In the genomic region with DNA sequence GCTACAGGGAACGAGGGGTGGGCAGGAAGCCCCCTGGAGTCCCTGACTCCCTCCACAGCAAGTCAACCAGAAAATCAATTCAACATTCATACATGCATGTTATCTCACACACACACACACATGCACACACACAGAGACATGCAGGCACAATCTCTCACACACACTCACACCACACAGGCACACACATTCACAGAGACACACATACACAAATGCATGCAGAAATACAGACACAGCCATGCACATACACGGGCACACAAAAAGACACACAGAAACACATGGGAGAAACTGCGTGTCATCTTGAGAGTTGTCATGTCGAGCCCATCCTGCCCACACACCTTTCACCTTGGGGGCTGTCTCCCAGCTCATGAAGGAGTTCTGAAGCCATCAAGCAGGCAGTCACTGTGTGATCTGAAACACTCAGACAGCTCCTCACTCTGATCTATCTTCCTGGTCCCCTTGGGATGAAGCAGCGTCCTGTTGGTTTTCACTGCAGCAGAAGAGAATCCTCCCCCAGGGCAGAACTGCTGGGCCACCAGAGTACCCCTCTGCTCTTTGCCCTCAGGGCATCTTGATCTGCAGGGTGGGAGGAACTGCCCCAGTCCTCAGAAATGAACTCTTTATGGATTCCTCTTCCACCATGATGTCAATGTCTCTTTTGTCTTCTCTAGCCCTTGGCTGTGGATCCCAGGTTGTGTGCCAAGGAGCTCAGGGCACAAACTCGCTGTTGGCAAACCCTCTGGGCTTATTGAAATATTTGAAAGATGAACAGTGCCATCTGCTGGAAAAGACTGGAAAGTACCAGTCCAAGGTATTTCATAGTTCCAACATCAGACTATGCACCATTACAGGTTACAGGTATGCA, we compare ENCODE assay signal across 9 cellular contexts. TPM values are rescaled to one million over a fixed set of nuclear protein-coding genes. Genes with fewer than 3 reads are reported as not detected.
DNase-seq lines count a peak whose midpoint lies in the region; ATAC-seq and TF ChIP-seq lines count a peak whose summit lies in the region.
"Had no signal": no experiment of that assay in that cellular context is flagged by ENCODE, and none has a peak within 500 bp of the region (broad histone marks: within the 10 kb centered on the region; RNA-seq: fewer than 3 reads in every experiment).

No MANE protein-coding gene starts in this region.

- POLR2A ChIA-PET in CD4-positive, alpha-beta T cell (lab: Charles Lee): no interaction called here

- peaks cover 82% of the 10 kb centered on the region for H3K27me3 Mint-ChIP-seq in CD4-positive, alpha-beta T cell

- H3K36me3 Mint-ChIP-seq in CD4-positive, alpha-beta T cell (ENCODE audit: low read depth): no peaks in the 10 kb centered on the region

- H3K4me3 ChIP-seq in heart right ventricle: no peak overlapping the region

- CTCF ChIA-PET in CD4-positive, alpha-beta T cell (lab: Charles Lee): interaction anchor here (0.6 to 1.8 kb wide), 11 partner anchors 9 to 176 kb away, joined by 3 to 11 read pairs (median 4); no protein-coding TSS in a partner anchor

- TF ChIP-seq CTCF in CD4-positive, alpha-beta T cell (IDR thresholded peaks at IDR 0.05): peak; percentile 75
- peak; percentile 52 to 81 (median 72) for TF ChIP-seq CTCF in heart right ventricle (IDR thresholded peaks at IDR 0.05)

- H3K36me3 ChIP-seq in heart right ventricle: no peaks in the 10 kb centered on the region

- H3K27me3 ChIP-seq in CD4-positive, alpha-beta T cell (ENCODE audit: control insufficient read depth, insufficient read depth, low read length): peaks cover 53% of the 10 kb centered on the region
- H3K27me3 ChIP-seq in heart right ventricle: peaks cover 16 to 82% (median 72%) of the 10 kb centered on the region in 7 donors

- no peaks in the 10 kb centered on the region for H3K9me3 ChIP-seq in CD4-positive, alpha-beta T cell (ENCODE audit: control insufficient read depth, low read length)
- H3K9me3 ChIP-seq in heart right ventricle: no peaks in the 10 kb centered on the region

- H3K4me3 Mint-ChIP-seq in CD4-positive, alpha-beta T cell: no peak overlapping the region

- no peak overlapping the region for H3K27ac Mint-ChIP-seq in CD4-positive, alpha-beta T cell

- intact Hi-C loops in CD4-positive, alpha-beta T cell (cut with DNase I, micrococcal nuclease): loop anchor here (1.0 to 10.0 kb wide), 5 partner anchors 82 to 472 kb away; a partner anchor contains a TSS
- intact Hi-C loops in heart right ventricle (cut with DNase I): loop anchor here in 9 of 10 donors (1.0 to 10.0 kb wide), 6 partner anchors 82 to 184 kb away; no protein-coding TSS in a partner anchor

- peaks cover 19% of the 10 kb centered on the region for H3K4me1 Mint-ChIP-seq in CD4-positive, alpha-beta T cell (ENCODE audit: low read depth)

- no peak overlapping the region for H3K27ac ChIP-seq in CD4-positive, alpha-beta T cell (ENCODE audit: low read depth, low read length)
- H3K27ac ChIP-seq in heart right ventricle: no peak overlapping the region

- DNase-seq in CD4-positive, alpha-beta T cell: peak in 9 of 10 experiments; percentile 30 to 46 (median 38)
- DNase-seq in Kasumi-1 (lab: John Stamatoyannopoulos, UW) (peak; percentile 56 to 61), SHP77 (lab: John Stamatoyannopoulos, UW) (peak; percentile 52 to 61), amniotic epithelial cell (ENCODE audit: low read depth) (peak; percentile 51), heart right ventricle (peak in 1 of 2 donors; percentile 68), pulmonary artery endothelial cell (ENCODE audit: low read depth, low spot score) (peak; percentile 20)

- H3K4me1 ChIP-seq in heart right ventricle: peaks cover 0 to 10% (median 0%) of the 10 kb centered on the region in 9 donors

- H3K9me3 Mint-ChIP-seq in CD4-positive, alpha-beta T cell: no peaks in the 10 kb centered on the region

- ATAC-seq in CD4-positive, alpha-beta T cell (ENCODE audit: poor library complexity): peak; percentile 92
- ATAC-seq in GM18870 (IDR thresholded peaks at IDR 0.05; ENCODE audit: unreplicated experiment): peak; percentile 68
- peak in 7 of 8 donors; percentile 71 to 85 (median 83) for ATAC-seq in heart right ventricle
- no peak for ATAC-seq in GM19397 (IDR thresholded peaks at IDR 0.05; ENCODE audit: unreplicated experiment)

- WGBS in heart right ventricle, 2 donors: 22 to 24% methylated on average over 6 of the region's 6 CpGs

RNA-seq across cellular contexts. Expression of a gene that starts 8.8 kb away (rescaled TPM):
- not detected for total RNA-seq in CD4-positive, alpha-beta T cell
- total RNA-seq in heart right ventricle: not detected
- polyA plus RNA-seq in heart right ventricle: under 1 TPM in 1 of 2 donors, not detected in 1; 0.03 TPM
- total RNA-seq in pulmonary artery endothelial cell: not detected in 2 replicates
- total RNA-seq: T-helper 2 cell treated with Interferon-gamma antibody and Interleukin-4, amounts not matched to agents 100 ng/mL and 5 ng/mL, for 36 hours had no signal

RNA-seq across cellular contexts. Expression of a gene that starts 52.4 kb away (rescaled TPM):
- under 1 TPM in 1 of 2 experiments, not detected in 1; 0.44 TPM for total RNA-seq in CD4-positive, alpha-beta T cell
- total RNA-seq in heart right ventricle: 1 to 10 TPM in 5 of 10 donors, under 1 TPM in 5; 0.52 to 2.1 (median 1.0) TPM
- polyA plus RNA-seq in heart right ventricle: 1 to 10 TPM in 1 of 2 donors, not detected in 1; 1.3 TPM
- 10.5 and 12.4 TPM in 2 replicates for total RNA-seq in pulmonary artery endothelial cell

RNA-seq across cellular contexts. Expression of a gene that starts 52.8 kb away (rescaled TPM):
- under 1 TPM; 0.08 to 0.14 TPM for total RNA-seq in CD4-positive, alpha-beta T cell
- total RNA-seq in heart right ventricle (under 1 TPM; 0.13 to 0.46 (median 0.23) TPM), pulmonary artery endothelial cell (0.11 and 0.20 TPM in 2 replicates)
- under 1 TPM; 0.07 to 0.32 TPM for polyA plus RNA-seq in heart right ventricle
